Comparison of ENCODE assay signal across 18 cellular contexts in the genomic region with DNA sequence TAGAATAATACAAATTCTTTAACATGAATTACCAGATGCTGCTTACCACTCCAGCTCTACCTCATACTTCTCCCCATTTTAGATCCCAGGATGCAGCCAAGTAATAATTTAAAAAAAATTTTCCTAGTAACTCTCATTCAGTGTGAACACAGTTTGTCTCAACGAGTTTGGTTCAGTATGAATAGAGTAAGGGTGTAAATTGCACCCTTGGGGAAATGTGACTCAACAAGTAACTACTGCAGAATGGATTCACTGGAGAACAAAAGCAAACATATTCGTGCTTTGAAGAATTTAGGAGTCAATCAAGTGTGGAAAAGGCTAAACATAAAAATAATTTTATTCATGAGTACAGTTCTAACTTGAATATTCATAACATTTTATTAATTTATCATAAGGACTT. TPM values are rescaled to one million over a fixed set of nuclear protein-coding genes. Genes with fewer than 3 reads are reported as not detected.
A peak's percentile ranks its signal among the peaks of the same experiment; 100 is the strongest.
DNase-seq lines count a peak whose midpoint lies in the region; ATAC-seq and FAIRE-seq lines count a peak whose summit lies in the region.
"Had no signal": no experiment of that assay in that cellular context is flagged by ENCODE, and none has a peak within 500 bp of the region (broad histone marks: within the 10 kb centered on the region; RNA-seq: fewer than 3 reads in every experiment).

No MANE protein-coding gene starts in this region.

- peak overlapping the region; percentile 48 for H2AFZ ChIP-seq in neuronal stem cell (ENCODE audit: low read length)

- H2BK12ac ChIP-seq in neuronal stem cell (ENCODE audit: low read length): no peak overlapping the region

- H3K9me3 ChIP-seq in BLaER1 (0 out of 2 replicates have a peak, but pooled peaks cover 5% of the 10 kb centered on the region), neuronal stem cell (replicated peaks in 1 of 2; ENCODE audit: control insufficient read depth in 2 of 2, insufficient read depth in 1 of 2, low read depth in 1 of 2, low read length in 2 of 2) (peaks cover 0 to 3% of the 10 kb centered on the region in 2 donors)
- H3K9me3 ChIP-seq: HAP-1, SJSA1 had no signal

- peaks cover 54% of the 10 kb centered on the region for H3K4me1 ChIP-seq in BLaER1
- H3K4me1 ChIP-seq in neuronal stem cell (ENCODE audit: control insufficient read depth in 2 of 2, insufficient read depth in 1 of 2, low read depth in 1 of 2, low read length in 2 of 2): peaks cover 0 to 6% of the 10 kb centered on the region in 2 donors
- H3K4me1 ChIP-seq: HAP-1, SJSA1 had no signal

- H3K9ac ChIP-seq in BLaER1: no peak overlapping the region
- no peak overlapping the region for H3K9ac ChIP-seq in neuronal stem cell (ENCODE audit: low read depth, low read length, poor library complexity)
- H3K9ac ChIP-seq: BLaER1 treated with 17β-estradiol and CSF1 and Interleukin-3, amounts not matched to agents 10 nM and 100 nM had no signal

- DNase-seq in DMS53 (lab: John Stamatoyannopoulos, UW) (peak; percentile 29), DMS53 treated with DMSO at 0.1 percent for 48 hours (lab: John Stamatoyannopoulos, UW; ENCODE audit: unreplicated experiment) (no peak), RCC 7860 (ENCODE audit: low spot score) (no peak), neuronal stem cell (ENCODE audit: low spot score) (no peak), HTR-8/SVneo (ENCODE audit: insufficient read length, low spot score) (no peak), AML-193 (lab: John Stamatoyannopoulos, UW) (no peak)
- DNase-seq: 8988T, EL, Kasumi-1, NCI-H146, NCI-H2081, NCI-H526 treated with DMSO at 0.1 percent for 48 hours had no signal

- ATAC-seq in HG02973 (IDR thresholded peaks at IDR 0.05; ENCODE audit: unreplicated experiment): no peak

- no peak overlapping the region for H3K14ac ChIP-seq in neuronal stem cell (ENCODE audit: low read length)

- H3K27ac ChIP-seq in BLaER1: 0 out of 2 replicates have a peak overlapping the region, but pooled peaks have one; percentile 0
- no peak overlapping the region for H3K27ac ChIP-seq in neuronal stem cell (replicated peaks; ENCODE audit: low read length)
- H3K27ac ChIP-seq: SJSA1 had no signal

- FAIRE-seq in RCC 7860 (lab: Jason Lieb, UNC) (peak; percentile 40), HTR-8/SVneo (lab: Jason Lieb, UNC) (no peak)

- H3K18ac ChIP-seq in neuronal stem cell (ENCODE audit: low read length): no peak overlapping the region

- H3K27me3 ChIP-seq in BLaER1 (no peaks in the 10 kb centered on the region), neuronal stem cell (ENCODE audit: control insufficient read depth in 3 of 3, insufficient read depth in 3 of 3, low read depth in 1 of 3, low read length in 3 of 3) (no peaks in the 10 kb centered on the region)
- H3K27me3 ChIP-seq: BLaER1 treated with 17β-estradiol and CSF1 and Interleukin-3, amounts not matched to agents 10 nM and 100 nM; SJSA1 had no signal

- H4K8ac ChIP-seq in neuronal stem cell (ENCODE audit: low read depth, low read length): no peak overlapping the region

- no peak overlapping the region for H2AK5ac ChIP-seq in neuronal stem cell (ENCODE audit: low read depth, low read length)

- no CpG with 5 or more reads among the region's 2 CpGs for WGBS in neuronal stem cell (ENCODE audit: extremely low coverage in 2 of 2, insufficient read length in 2 of 2, insufficient replicate concordance in 1 of 2), 2 donors

- H2BK5ac ChIP-seq in neuronal stem cell (ENCODE audit: low read length): no peak overlapping the region

- no peaks in the 10 kb centered on the region for H4K20me1 ChIP-seq in BLaER1
- H4K20me1 ChIP-seq: BLaER1 treated with 17β-estradiol and CSF1 and Interleukin-3, amounts not matched to agents 10 nM and 100 nM had no signal

- H3K4me2 ChIP-seq in BLaER1: peak overlapping the region; percentile 70
- no peak overlapping the region for H3K4me2 ChIP-seq in neuronal stem cell (ENCODE audit: insufficient read depth, low read length, poor library complexity, severe bottlenecking)

- no peaks in the 10 kb centered on the region for H3K79me1 ChIP-seq in neuronal stem cell (ENCODE audit: low read depth, low read length)

- H3K4ac ChIP-seq in neuronal stem cell (ENCODE audit: low read length): no peak overlapping the region

- no peak overlapping the region for H2BK120ac ChIP-seq in neuronal stem cell (ENCODE audit: low read depth, low read length)

- H2BK15ac ChIP-seq in neuronal stem cell (ENCODE audit: low read length): no peak overlapping the region

- H4K91ac ChIP-seq in neuronal stem cell (ENCODE audit: low read depth, low read length, poor library complexity): no peak overlapping the region

- H3K36me3 ChIP-seq in BLaER1 (no peaks in the 10 kb centered on the region), neuronal stem cell (replicated peaks in 1 of 2; ENCODE audit: control insufficient read depth in 2 of 2, insufficient read depth in 2 of 2, low read length in 2 of 2) (no peaks in the 10 kb centered on the region)
- H3K36me3 ChIP-seq: BLaER1 treated with 17β-estradiol and CSF1 and Interleukin-3, amounts not matched to agents 10 nM and 100 nM; HAP-1; SJSA1 had no signal

- no peak overlapping the region for H3K23ac ChIP-seq in neuronal stem cell (ENCODE audit: low read depth, low read length, poor library complexity)

- H3K4me3 ChIP-seq in BLaER1 (no peak overlapping the region), neuronal stem cell (ENCODE audit: low read length in 2 of 2) (no peak overlapping the region)
- H3K4me3 ChIP-seq: BLaER1 treated with 17β-estradiol and CSF1 and Interleukin-3, amounts not matched to agents 10 nM and 100 nM; HAP-1; SJSA1 had no signal

RNA-seq across cellular contexts. Expression of gene KCNJ16, which starts 23.0 kb away (rescaled TPM):
- polyA plus RNA-seq in neuronal stem cell (2013, experiment 1 of 2): not detected
- not detected for polyA plus RNA-seq in neuronal stem cell (2013, experiment 2 of 2)
- polyA plus RNA-seq: IgD-negative memory B cell had no signal
